In the genomic region with DNA sequence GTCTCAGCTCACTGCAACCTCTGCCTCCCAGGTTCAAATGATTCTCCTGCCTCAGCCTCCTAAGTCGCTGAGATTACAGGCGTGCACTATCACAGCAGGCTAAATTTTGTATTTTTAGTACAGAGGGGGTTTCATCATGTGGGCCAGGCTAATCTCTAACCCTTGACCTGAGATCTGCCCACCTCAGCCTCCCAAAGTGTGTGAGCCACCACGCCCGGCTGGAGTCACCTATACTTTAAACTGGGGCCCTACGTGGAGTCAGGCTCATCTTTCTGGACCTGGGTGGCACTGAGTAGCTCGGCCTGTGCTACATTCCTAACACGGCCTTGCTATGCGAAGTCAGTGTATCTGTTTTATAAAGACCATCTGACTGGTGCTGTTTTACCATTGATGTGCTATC, we compare ENCODE assay signal across 24 cellular contexts. TPM values are rescaled to one million over a fixed set of nuclear protein-coding genes. Genes with fewer than 3 reads are reported as not detected.
"Had no signal": no experiment of that assay in that cellular context is flagged by ENCODE, and none has a peak within 500 bp of the region (broad histone marks: within the 10 kb centered on the region; RNA-seq: fewer than 3 reads in every experiment).

No MANE protein-coding gene starts in this region.

- H3K27me3 Mint-ChIP-seq: dendritic cell treated with granulocyte-macrophage colony-stimulating factor and Interleukin-4, amounts not matched to agents 40 ng/mL and 50 ng/mL, for 4 days; effector memory CD8-positive, alpha-beta T cell; natural killer cell treated with Interleukin-12 subunit alpha and Interleukin-12 subunit beta and Interleukin-15 and Interleukin-18, amount 100 ng/mL, for 72 hours had no signal

- H3K4me1 ChIP-seq: esophagus squamous epithelium, gastroesophageal sphincter, left ventricle myocardium inferior, lower lobe of right lung, neural progenitor cell, right atrium auricular region, tibial artery, upper lobe of right lung, vagina had no signal

- ATAC-seq: effector memory CD8-positive, alpha-beta T cell; gastroesophageal sphincter; left cardiac atrium; upper lobe of right lung had no signal

- H2AFZ ChIP-seq: neural progenitor cell had no signal

- H3K27me3 ChIP-seq: esophagus squamous epithelium, gastroesophageal sphincter, neural progenitor cell, ovary, right atrium auricular region, tibial artery, upper lobe of right lung, vagina had no signal

- H3K27ac ChIP-seq: epithelial cell of prostate, esophagus squamous epithelium, gastroesophageal sphincter, left ventricle myocardium inferior, lower lobe of right lung, neural progenitor cell, ovary, right atrium auricular region, tibial artery, upper lobe of right lung, vagina had no signal

- H3K9me3 ChIP-seq: esophagus squamous epithelium, gastroesophageal sphincter, left ventricle myocardium inferior, lower lobe of right lung, ovary, right atrium auricular region, tibial artery, upper lobe of right lung, vagina had no signal

- H3K36me3 Mint-ChIP-seq: memory B cell had no signal

- H3K27ac Mint-ChIP-seq: dendritic cell treated with granulocyte-macrophage colony-stimulating factor and Interleukin-4, amounts not matched to agents 40 ng/mL and 50 ng/mL, for 4 days; memory B cell; natural killer cell treated with Interleukin-12 subunit alpha and Interleukin-12 subunit beta and Interleukin-15 and Interleukin-18, amount 100 ng/mL, for 72 hours; neural progenitor cell had no signal

- H3K9me3 Mint-ChIP-seq: dendritic cell treated with granulocyte-macrophage colony-stimulating factor and Interleukin-4, amounts not matched to agents 40 ng/mL and 50 ng/mL, for 4 days; effector memory CD8-positive, alpha-beta T cell; memory B cell; natural killer cell treated with Interleukin-12 subunit alpha and Interleukin-12 subunit beta and Interleukin-15 and Interleukin-18, amount 100 ng/mL, for 72 hours; neural progenitor cell had no signal

- H3K4me1 Mint-ChIP-seq: memory B cell, neural progenitor cell had no signal

- H3K9ac ChIP-seq: neural progenitor cell had no signal

- DNase-seq: effector memory CD8-positive, alpha-beta T cell; esophagus squamous epithelium; glutamatergic neuron; kidney; left cardiac atrium; left ventricle myocardium inferior; lower lobe of right lung; midbrain; nucleus accumbens; ovary; small intestine; stimulated activated CD4-positive, alpha-beta T cell treated with anti-CD3 and anti-CD28 coated beads, Interleukin-2, amount 100 ng/mL, for 48 hours; stimulated activated naive CD4-positive, alpha-beta T cell treated with Interleukin-2 at 50 U/mL for 16 hours; tibial artery; upper lobe of right lung had no signal

- H3K4me3 ChIP-seq: esophagus squamous epithelium, gastroesophageal sphincter, left ventricle myocardium inferior, lower lobe of right lung, neural progenitor cell, ovary, right atrium auricular region, tibial artery, upper lobe of right lung, vagina had no signal

- H3K36me3 ChIP-seq: esophagus squamous epithelium, gastroesophageal sphincter, left ventricle myocardium inferior, lower lobe of right lung, neural progenitor cell, ovary, right atrium auricular region, tibial artery, upper lobe of right lung, vagina had no signal

- H3K4me2 ChIP-seq: neural progenitor cell had no signal

- H3K4me3 Mint-ChIP-seq: dendritic cell treated with granulocyte-macrophage colony-stimulating factor and Interleukin-4, amounts not matched to agents 40 ng/mL and 50 ng/mL, for 4 days; effector memory CD8-positive, alpha-beta T cell; memory B cell; natural killer cell treated with Interleukin-12 subunit alpha and Interleukin-12 subunit beta and Interleukin-15 and Interleukin-18, amount 100 ng/mL, for 72 hours; neural progenitor cell had no signal

RNA-seq across cellular contexts. Expression of a gene that starts 5.8 kb away (rescaled TPM):
- total RNA-seq: left ventricle myocardium inferior, temporal lobe had no signal
